ENCODE assay signal across 12 cellular contexts in genomic region chr6:25369043-25369442, GRCh38.
DNase-seq lines count a peak whose midpoint lies in the region; ATAC-seq, FAIRE-seq and TF ChIP-seq lines count a peak whose summit lies in the region.
"Had no signal": no experiment of that assay in that cellular context is flagged by ENCODE, and none has a peak within 500 bp of the region (broad histone marks: within the 10 kb centered on the region; RNA-seq: fewer than 3 reads in every experiment).

No MANE protein-coding gene starts in this region.

- peaks cover 84% of the 10 kb centered on the region for H3K4me1 Mint-ChIP-seq in activated naive CD4-positive, alpha-beta T cell treated with anti-CD3 and anti-CD28 coated beads, Interleukin-2, amount 50 U/mL, for 24 hours
- H3K4me1 Mint-ChIP-seq in activated naive CD8-positive, alpha-beta T cell (ENCODE audit: low read depth): peaks cover 86% of the 10 kb centered on the region

- H3K27me3 ChIP-seq in upper lobe of left lung: no peaks in the 10 kb centered on the region

- no peak for TF ChIP-seq POLR2A in upper lobe of left lung (IDR thresholded peaks at IDR 0.05)

- peak overlapping the region; percentile 75 for H3K4me3 Mint-ChIP-seq in activated naive CD4-positive, alpha-beta T cell treated with anti-CD3 and anti-CD28 coated beads, Interleukin-2, amount 50 U/mL, for 24 hours
- H3K4me3 Mint-ChIP-seq in activated naive CD8-positive, alpha-beta T cell: peak overlapping the region; percentile 87

- H3K9me3 Mint-ChIP-seq in activated naive CD4-positive, alpha-beta T cell treated with anti-CD3 and anti-CD28 coated beads, Interleukin-2, amount 50 U/mL, for 24 hours: no peaks in the 10 kb centered on the region
- H3K9me3 Mint-ChIP-seq in activated naive CD8-positive, alpha-beta T cell (ENCODE audit: low read depth): peaks cover 10% of the 10 kb centered on the region

- TF ChIP-seq EP300 in upper lobe of left lung (IDR thresholded peaks at IDR 0.05): no peak

- peaks cover 6 to 28% (median 14%) of the 10 kb centered on the region in 4 donors for H3K4me1 ChIP-seq in upper lobe of left lung

- H3K27ac Mint-ChIP-seq in activated naive CD4-positive, alpha-beta T cell treated with anti-CD3 and anti-CD28 coated beads, Interleukin-2, amount 50 U/mL, for 24 hours: peak overlapping the region; percentile 94
- H3K27ac Mint-ChIP-seq in activated naive CD8-positive, alpha-beta T cell: peak overlapping the region; percentile 96

- TF ChIP-seq CTCF in upper lobe of left lung (IDR thresholded peaks at IDR 0.05): no peak

- ATAC-seq in upper lobe of left lung (ENCODE audit: low FRiP score in 2 of 2): peak in 1 of 2 donors; percentile 72

- no peak for DNase-seq in activated naive CD4-positive, alpha-beta T cell treated with anti-CD3 and anti-CD28 coated beads, Interleukin-2, amount 50 U/mL, for 16 hours
- DNase-seq in upper lobe of left lung: no peak
- no peak for DNase-seq in cerebellar nuclear complex (lab: John Stamatoyannopoulos, UW)
- no peak for DNase-seq in HuH-7 (ENCODE audit: low spot score)
- DNase-seq in GM19240 (ENCODE audit: insufficient read length, low spot score): no peak
- DNase-seq: activated T-cell treated with anti-CD3 and anti-CD28 coated beads, Interleukin-2, amount 50 U/mL, for 4 hours; KG1; stimulated activated CD4-positive, alpha-beta T cell treated with anti-CD3 and anti-CD28 coated beads, Interleukin-1b, Interleukin-23, amount 100 ng/mL, for 48 hours had no signal

- peaks cover 4% of the 10 kb centered on the region for H3K36me3 Mint-ChIP-seq in activated naive CD4-positive, alpha-beta T cell treated with anti-CD3 and anti-CD28 coated beads, Interleukin-2, amount 50 U/mL, for 24 hours
- peaks cover 7% of the 10 kb centered on the region for H3K36me3 Mint-ChIP-seq in activated naive CD8-positive, alpha-beta T cell

- no peaks in the 10 kb centered on the region for H3K9me3 ChIP-seq in upper lobe of left lung

- 63 to 68% methylated on average over 6 of the region's 6 CpGs for WGBS in upper lobe of left lung, 2 donors

- no peaks in the 10 kb centered on the region for H3K27me3 Mint-ChIP-seq in activated naive CD4-positive, alpha-beta T cell treated with anti-CD3 and anti-CD28 coated beads, Interleukin-2, amount 50 U/mL, for 24 hours
- no peaks in the 10 kb centered on the region for H3K27me3 Mint-ChIP-seq in activated naive CD8-positive, alpha-beta T cell

- no peak overlapping the region for H3K4me3 ChIP-seq in upper lobe of left lung
- H3K4me3 ChIP-seq: lung had no signal

- peak; percentile 21 for FAIRE-seq in islet of Langerhans (lab: Jason Lieb, UNC)

- H3K36me3 ChIP-seq in upper lobe of left lung: no peaks in the 10 kb centered on the region

- peak overlapping the region in 3 of 4 donors; percentile 36 to 50 (median 50) for H3K27ac ChIP-seq in upper lobe of left lung
